1 cellular context compared by ENCODE assay signal in the genomic region with DNA sequence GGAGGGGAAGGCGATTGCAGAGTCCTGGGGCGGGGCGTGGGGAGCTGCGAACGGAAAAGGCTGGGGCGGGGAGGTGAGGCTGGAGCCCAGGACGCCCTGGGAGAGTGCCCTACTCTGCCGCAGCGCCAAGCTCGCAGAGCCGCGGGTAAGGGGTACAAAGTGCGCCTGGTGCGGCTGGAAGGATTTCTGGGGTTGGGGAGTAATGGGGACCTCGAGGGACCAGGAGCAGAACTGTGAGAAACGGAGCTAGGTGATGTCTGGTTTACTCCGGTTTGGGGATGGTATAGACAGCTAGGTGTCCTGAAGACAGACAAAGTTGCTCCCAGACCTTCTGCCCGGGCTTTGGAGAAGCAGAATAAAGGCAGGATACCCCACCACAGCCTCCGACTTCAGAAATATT.
TF ChIP-seq lines count a peak whose summit lies in the region.

No MANE protein-coding gene starts in this region.

TF ChIP-seq in H1, 55 proteins besides CTCF, POLR2A, EP300 and RAD21:
- peak; percentile 31 for TF ChIP-seq KDM4A (IDR thresholded peaks at IDR 0.05; ENCODE audit: low read depth, low read length, severe bottlenecking)
- no peak; the same call in 1 of the 2 replicates for TF ChIP-seq PHF8 (conservative IDR thresholded peaks at IDR 0.05; ENCODE audit: low read depth, low read length)
TF ChIP-seq in H1: peak in this region for 1.
